In the genomic region with DNA sequence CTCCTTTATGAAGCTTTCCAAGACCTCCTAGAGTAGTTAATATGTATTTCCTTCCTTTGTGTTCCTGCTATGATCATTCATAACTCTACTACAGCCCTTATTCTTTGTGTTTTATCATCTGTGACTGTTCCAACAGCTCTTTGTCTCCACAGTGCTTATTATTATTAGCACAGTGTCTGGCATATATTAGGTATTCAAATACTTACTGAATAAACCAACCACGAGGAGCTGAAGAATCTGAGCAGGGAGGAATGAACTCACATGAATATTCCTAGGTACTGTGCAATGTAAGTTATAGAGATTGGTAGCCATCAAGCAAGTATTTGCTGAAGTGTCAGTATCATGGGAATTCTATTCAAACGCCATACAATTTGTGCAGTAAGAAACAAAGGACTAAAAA, we compare ENCODE assay signal across 1 cellular context.
TF ChIP-seq lines count a peak whose summit lies in the region.

No MANE protein-coding gene starts in this region.

TF ChIP-seq in Ishikawa, 13 proteins besides CTCF, POLR2A, EP300 and RAD21 (continued from another document):
- TF ChIP-seq, protein P1, sequence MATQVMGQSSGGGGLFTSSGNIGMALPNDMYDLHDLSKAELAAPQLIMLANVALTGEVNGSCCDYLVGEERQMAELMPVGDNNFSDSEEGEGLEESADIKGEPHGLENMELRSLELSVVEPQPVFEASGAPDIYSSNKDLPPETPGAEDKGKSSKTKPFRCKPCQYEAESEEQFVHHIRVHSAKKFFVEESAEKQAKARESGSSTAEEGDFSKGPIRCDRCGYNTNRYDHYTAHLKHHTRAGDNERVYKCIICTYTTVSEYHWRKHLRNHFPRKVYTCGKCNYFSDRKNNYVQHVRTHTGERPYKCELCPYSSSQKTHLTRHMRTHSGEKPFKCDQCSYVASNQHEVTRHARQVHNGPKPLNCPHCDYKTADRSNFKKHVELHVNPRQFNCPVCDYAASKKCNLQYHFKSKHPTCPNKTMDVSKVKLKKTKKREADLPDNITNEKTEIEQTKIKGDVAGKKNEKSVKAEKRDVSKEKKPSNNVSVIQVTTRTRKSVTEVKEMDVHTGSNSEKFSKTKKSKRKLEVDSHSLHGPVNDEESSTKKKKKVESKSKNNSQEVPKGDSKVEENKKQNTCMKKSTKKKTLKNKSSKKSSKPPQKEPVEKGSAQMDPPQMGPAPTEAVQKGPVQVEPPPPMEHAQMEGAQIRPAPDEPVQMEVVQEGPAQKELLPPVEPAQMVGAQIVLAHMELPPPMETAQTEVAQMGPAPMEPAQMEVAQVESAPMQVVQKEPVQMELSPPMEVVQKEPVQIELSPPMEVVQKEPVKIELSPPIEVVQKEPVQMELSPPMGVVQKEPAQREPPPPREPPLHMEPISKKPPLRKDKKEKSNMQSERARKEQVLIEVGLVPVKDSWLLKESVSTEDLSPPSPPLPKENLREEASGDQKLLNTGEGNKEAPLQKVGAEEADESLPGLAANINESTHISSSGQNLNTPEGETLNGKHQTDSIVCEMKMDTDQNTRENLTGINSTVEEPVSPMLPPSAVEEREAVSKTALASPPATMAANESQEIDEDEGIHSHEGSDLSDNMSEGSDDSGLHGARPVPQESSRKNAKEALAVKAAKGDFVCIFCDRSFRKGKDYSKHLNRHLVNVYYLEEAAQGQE (IDR thresholded peaks at IDR 0.05; ENCODE audit: low read depth) = no peak
- TF ChIP-seq, protein P2, sequence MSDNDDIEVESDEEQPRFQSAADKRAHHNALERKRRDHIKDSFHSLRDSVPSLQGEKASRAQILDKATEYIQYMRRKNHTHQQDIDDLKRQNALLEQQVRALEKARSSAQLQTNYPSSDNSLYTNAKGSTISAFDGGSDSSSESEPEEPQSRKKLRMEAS (IDR thresholded peaks at IDR 0.05) = no peak
TF ChIP-seq in Ishikawa: peak in this region for 0.
